37 cellular contexts compared by ENCODE assay signal in the genomic region with DNA sequence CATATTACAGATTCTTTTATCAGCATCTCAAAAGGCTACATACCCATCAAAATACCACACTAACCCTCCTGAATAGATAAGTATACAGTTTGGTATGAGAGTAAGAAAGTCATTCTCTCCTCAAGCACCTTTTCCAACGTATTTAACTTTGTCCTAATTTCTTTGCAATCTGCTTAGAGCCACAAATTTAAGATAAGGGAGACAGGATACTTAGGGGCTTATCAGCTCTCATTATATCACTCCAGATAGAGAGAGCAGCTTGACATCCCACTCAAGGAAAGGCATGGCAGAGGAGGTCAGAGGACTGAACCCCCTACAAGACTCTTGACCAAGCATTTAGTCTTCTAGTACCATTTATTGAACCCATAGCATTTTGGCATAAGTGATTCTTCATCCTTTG.
"Had no signal": no experiment of that assay in that cellular context is flagged by ENCODE, and none has a peak within 500 bp of the region (broad histone marks: within the 10 kb centered on the region; RNA-seq: fewer than 3 reads in every experiment).

No MANE protein-coding gene starts in this region.

- H3K27ac ChIP-seq: adrenal gland, ascending aorta, body of pancreas, brain microvascular endothelial cell, breast epithelium had no signal

- H3K4me1 ChIP-seq: adrenal gland, ascending aorta, body of pancreas, breast epithelium had no signal

- H3K27ac Mint-ChIP-seq: activated naive CD4-positive, alpha-beta T cell treated with anti-CD3 and anti-CD28 coated beads for 36 hours; activated naive CD4-positive, alpha-beta T cell treated with anti-CD3 and anti-CD28 coated beads, Interleukin-2, amount 10 ng/mL, durations not matched to agents 7 days and 5 days; activated naive CD4-positive, alpha-beta T cell treated with anti-CD3 and anti-CD28 coated beads, Interleukin-2, amount 50 U/mL, for 24 hours; activated naive CD4-positive, alpha-beta T cell treated with anti-CD3 and anti-CD28 coated beads, Interleukin-2, amount 50 U/mL, for 72 hours; activated naive CD8-positive, alpha-beta T cell; activated naive CD8-positive, alpha-beta T cell treated with anti-CD3 and anti-CD28 coated beads for 36 hours; activated naive CD8-positive, alpha-beta T cell treated with anti-CD3 and anti-CD28 coated beads, Interleukin-2, amount 10 ng/mL, durations not matched to agents 7 days and 5 days; activated naive CD8-positive, alpha-beta T cell treated with anti-CD3 and anti-CD28 coated beads, Interleukin-2, amount 50 U/mL, for 24 hours; activated T-cell treated with anti-CD3 and anti-CD28 coated beads, Interleukin-2, amount 50 U/mL, for 24 hours; activated T-cell treated with anti-CD3 and anti-CD28 coated beads, Interleukin-2, amount 50 U/mL, for 72 hours; activated T-helper 1 cell treated with anti-CD3 and anti-CD28 coated beads, Interleukin-12 subunit alpha, Interleukin-12 subunit beta, Interleukin-2, Interleukin-4 antibody, amounts not matched to agents 30 ng/mL and 10 ng/mL and 1 ng/mL, durations not matched to agents 14 hours and 24 hours and 36 hours; activated T-helper 17 cell treated with anti-CD3 and anti-CD28 coated beads, Interleukin-2, amount 50 U/mL, for 72 hours; activated T-helper 2 cell treated with anti-CD3 and anti-CD28 coated beads, Interferon-gamma antibody, Interleukin-2, Interleukin-4, amounts not matched to agents 10 μg/mL and 5 μg/mL and 100 μg/mL, durations not matched to agents 14 hours and 24 hours and 36 hours; brain had no signal

- DNase-seq: activated effector memory CD4-positive, alpha-beta T cell treated with anti-CD3 and anti-CD28 coated beads, Interleukin-2, amount 50 U/mL, for 16 hours; activated effector memory CD4-positive, alpha-beta T cell treated with Interleukin-2 at 50 U/mL for 16 hours; activated gamma-delta T cell; activated gamma-delta T cell treated with Interleukin-2 at 50 U/mL for 16 hours; activated naive CD4-positive, alpha-beta T cell; activated naive CD4-positive, alpha-beta T cell treated with anti-CD3 and anti-CD28 coated beads for 36 hours; activated naive CD4-positive, alpha-beta T cell treated with anti-CD3 and anti-CD28 coated beads, Interleukin-2, amount 10 ng/mL, durations not matched to agents 7 days and 5 days; activated naive CD4-positive, alpha-beta T cell treated with anti-CD3 and anti-CD28 coated beads, Interleukin-2, amount 50 U/mL, for 16 hours; activated naive CD4-positive, alpha-beta T cell treated with Interleukin-2 at 50 U/mL for 16 hours; activated naive CD8-positive, alpha-beta T cell treated with anti-CD3 and anti-CD28 coated beads for 36 hours; activated naive CD8-positive, alpha-beta T cell treated with anti-CD3 and anti-CD28 coated beads, Interleukin-2, amount 10 ng/mL, durations not matched to agents 7 days and 5 days; activated naive CD8-positive, alpha-beta T cell treated with anti-CD3 and anti-CD28 coated beads, Interleukin-2, amount 50 U/mL, for 24 hours; activated T-cell treated with anti-CD3 and anti-CD28 coated beads, Interleukin-2, amount 50 U/mL, for 1 hour; activated T-cell treated with anti-CD3 and anti-CD28 coated beads, Interleukin-2, amount 50 U/mL, for 24 hours; activated T-cell treated with anti-CD3 and anti-CD28 coated beads, Interleukin-2, amount 50 U/mL, for 4 hours; activated T-cell treated with anti-CD3 and anti-CD28 coated beads, Interleukin-2, amount 50 U/mL, for 48 hours; activated T-cell treated with anti-CD3 and anti-CD28 coated beads, Interleukin-2, amount 50 U/mL, for 72 hours; adrenal gland; amniotic stem cell; amygdala; anterior cingulate cortex; aorta; body of pancreas; brain microvascular endothelial cell; caudate nucleus; central memory CD4-positive, alpha-beta T cell; cerebellar nuclear complex had no signal

- H3K36me3 ChIP-seq: adrenal gland, ascending aorta, brain microvascular endothelial cell, breast epithelium had no signal

- H3K27me3 ChIP-seq: adrenal gland, ascending aorta, brain microvascular endothelial cell, breast epithelium had no signal

- H3K4me1 Mint-ChIP-seq: activated naive CD4-positive, alpha-beta T cell treated with anti-CD3 and anti-CD28 coated beads, Interleukin-2, amount 10 ng/mL, durations not matched to agents 7 days and 5 days; activated naive CD4-positive, alpha-beta T cell treated with anti-CD3 and anti-CD28 coated beads, Interleukin-2, amount 50 U/mL, for 24 hours; activated naive CD8-positive, alpha-beta T cell treated with anti-CD3 and anti-CD28 coated beads for 36 hours; activated naive CD8-positive, alpha-beta T cell treated with anti-CD3 and anti-CD28 coated beads, Interleukin-2, amount 10 ng/mL, durations not matched to agents 7 days and 5 days; activated naive CD8-positive, alpha-beta T cell treated with anti-CD3 and anti-CD28 coated beads, Interleukin-2, amount 50 U/mL, for 24 hours; activated T-helper 17 cell treated with anti-CD3 and anti-CD28 coated beads, Interleukin-2, amount 50 U/mL, for 72 hours; brain; central memory CD8-positive, alpha-beta T cell had no signal

- H3K36me3 Mint-ChIP-seq: activated naive CD4-positive, alpha-beta T cell treated with anti-CD3 and anti-CD28 coated beads, Interleukin-2, amount 10 ng/mL, durations not matched to agents 7 days and 5 days; activated naive CD4-positive, alpha-beta T cell treated with anti-CD3 and anti-CD28 coated beads, Interleukin-2, amount 50 U/mL, for 72 hours; activated naive CD8-positive, alpha-beta T cell; activated naive CD8-positive, alpha-beta T cell treated with anti-CD3 and anti-CD28 coated beads for 36 hours; activated naive CD8-positive, alpha-beta T cell treated with anti-CD3 and anti-CD28 coated beads, Interleukin-2, amount 10 ng/mL, durations not matched to agents 7 days and 5 days; brain had no signal

- H3K4me3 Mint-ChIP-seq: activated naive CD4-positive, alpha-beta T cell treated with anti-CD3 and anti-CD28 coated beads for 36 hours; activated naive CD4-positive, alpha-beta T cell treated with anti-CD3 and anti-CD28 coated beads, Interleukin-2, amount 10 ng/mL, durations not matched to agents 7 days and 5 days; activated naive CD4-positive, alpha-beta T cell treated with anti-CD3 and anti-CD28 coated beads, Interleukin-2, amount 50 U/mL, for 24 hours; activated naive CD8-positive, alpha-beta T cell; activated naive CD8-positive, alpha-beta T cell treated with anti-CD3 and anti-CD28 coated beads for 36 hours; activated naive CD8-positive, alpha-beta T cell treated with anti-CD3 and anti-CD28 coated beads, Interleukin-2, amount 10 ng/mL, durations not matched to agents 7 days and 5 days; activated naive CD8-positive, alpha-beta T cell treated with anti-CD3 and anti-CD28 coated beads, Interleukin-2, amount 50 U/mL, for 24 hours; activated T-cell treated with anti-CD3 and anti-CD28 coated beads, Interleukin-2, amount 50 U/mL, for 24 hours; activated T-cell treated with anti-CD3 and anti-CD28 coated beads, Interleukin-2, amount 50 U/mL, for 4 hours; activated T-cell treated with anti-CD3 and anti-CD28 coated beads, Interleukin-2, amount 50 U/mL, for 72 hours; activated T-helper 1 cell treated with anti-CD3 and anti-CD28 coated beads, Interleukin-12 subunit alpha, Interleukin-12 subunit beta, Interleukin-2, Interleukin-4 antibody, amounts not matched to agents 30 ng/mL and 10 ng/mL and 1 ng/mL, durations not matched to agents 14 hours and 24 hours and 36 hours; activated T-helper 17 cell treated with anti-CD3 and anti-CD28 coated beads, Interleukin-2, amount 50 U/mL, for 72 hours; brain; central memory CD8-positive, alpha-beta T cell had no signal

- H3K4me3 ChIP-seq: adrenal gland, ascending aorta, body of pancreas, breast epithelium had no signal

- H3K27me3 Mint-ChIP-seq: activated naive CD4-positive, alpha-beta T cell treated with anti-CD3 and anti-CD28 coated beads, Interleukin-2, amount 10 ng/mL, durations not matched to agents 7 days and 5 days; activated naive CD4-positive, alpha-beta T cell treated with anti-CD3 and anti-CD28 coated beads, Interleukin-2, amount 50 U/mL, for 24 hours; activated naive CD8-positive, alpha-beta T cell; activated naive CD8-positive, alpha-beta T cell treated with anti-CD3 and anti-CD28 coated beads for 36 hours; activated naive CD8-positive, alpha-beta T cell treated with anti-CD3 and anti-CD28 coated beads, Interleukin-2, amount 10 ng/mL, durations not matched to agents 7 days and 5 days; activated naive CD8-positive, alpha-beta T cell treated with anti-CD3 and anti-CD28 coated beads, Interleukin-2, amount 50 U/mL, for 24 hours; activated T-cell treated with anti-CD3 and anti-CD28 coated beads, Interleukin-2, amount 50 U/mL, for 24 hours; activated T-helper 17 cell treated with anti-CD3 and anti-CD28 coated beads, Interleukin-2, amount 50 U/mL, for 72 hours; central memory CD8-positive, alpha-beta T cell had no signal

- H3K9me3 Mint-ChIP-seq: activated naive CD4-positive, alpha-beta T cell treated with anti-CD3 and anti-CD28 coated beads for 36 hours; activated naive CD8-positive, alpha-beta T cell treated with anti-CD3 and anti-CD28 coated beads, Interleukin-2, amount 10 ng/mL, durations not matched to agents 7 days and 5 days; activated T-cell treated with anti-CD3 and anti-CD28 coated beads, Interleukin-2, amount 50 U/mL, for 4 hours; activated T-helper 1 cell treated with anti-CD3 and anti-CD28 coated beads, Interleukin-12 subunit alpha, Interleukin-12 subunit beta, Interleukin-2, Interleukin-4 antibody, amounts not matched to agents 30 ng/mL and 10 ng/mL and 1 ng/mL, durations not matched to agents 14 hours and 24 hours and 36 hours; activated T-helper 17 cell treated with anti-CD3 and anti-CD28 coated beads, Interleukin-2, amount 50 U/mL, for 72 hours; activated T-helper 2 cell treated with anti-CD3 and anti-CD28 coated beads, Interferon-gamma antibody, Interleukin-2, Interleukin-4, amounts not matched to agents 10 μg/mL and 5 μg/mL and 100 μg/mL, durations not matched to agents 14 hours and 24 hours and 36 hours; brain had no signal

- H3K9me3 ChIP-seq: adrenal gland, ascending aorta, body of pancreas, breast epithelium had no signal

- ATAC-seq: activated naive CD4-positive, alpha-beta T cell treated with anti-CD3 and anti-CD28 coated beads, Interleukin-2, amount 50 U/mL, for 72 hours; activated naive CD8-positive, alpha-beta T cell treated with anti-CD3 and anti-CD28 coated beads, Interleukin-2, amount 50 U/mL, for 24 hours; activated T-cell treated with anti-CD3 and anti-CD28 coated beads, Interleukin-2, amount 50 U/mL, for 4 hours; activated T-cell treated with anti-CD3 and anti-CD28 coated beads, Interleukin-2, amount 50 U/mL, for 72 hours; activated T-helper 17 cell treated with anti-CD3 and anti-CD28 coated beads, Interleukin-2, amount 50 U/mL, for 72 hours; body of pancreas had no signal
